Comparison of ENCODE assay signal across 11 cellular contexts in genomic region chr11:48056325-48057183, GRCh38.
DNase-seq lines count a peak whose midpoint lies in the region; ATAC-seq, FAIRE-seq and TF ChIP-seq lines count a peak whose summit lies in the region.
"Had no signal": no experiment of that assay in that cellular context is flagged by ENCODE, and none has a peak within 500 bp of the region (broad histone marks: within the 10 kb centered on the region; RNA-seq: fewer than 3 reads in every experiment).

No MANE protein-coding gene starts in this region.

- H3K36me3 Mint-ChIP-seq in CD14-positive monocyte (peaks cover 25 to 44% of the 10 kb centered on the region in 2 donors), natural killer cell (no peaks in the 10 kb centered on the region)

- H3K36me3 ChIP-seq in Loucy (ENCODE audit: insufficient read depth, low read length) (no peaks in the 10 kb centered on the region), body of pancreas (replicated peaks in 1 of 2; ENCODE audit: insufficient read depth in 1 of 2, low read depth in 2 of 2) (no peaks in the 10 kb centered on the region)
- H3K36me3 ChIP-seq: esophagus squamous epithelium had no signal

- no peaks in the 10 kb centered on the region for H3K9me2 ChIP-seq in Loucy (replicated peaks; ENCODE audit: low read depth, low read length)

- no peak overlapping the region for H3K4me3 Mint-ChIP-seq in CD14-positive monocyte
- peak overlapping the region; percentile 80 for H3K4me3 Mint-ChIP-seq in natural killer cell

- peaks cover 27% of the 10 kb centered on the region for H3K4me1 ChIP-seq in Loucy (ENCODE audit: insufficient read depth, low read length, poor library complexity, severe bottlenecking)
- peaks cover 29% of the 10 kb centered on the region for H3K4me1 ChIP-seq in body of pancreas

- no peaks in the 10 kb centered on the region for H3K79me2 ChIP-seq in Loucy (ENCODE audit: insufficient read depth, low read length)

- peak overlapping the region in 4 of 7 donors; percentile 31 to 46 (median 42) for H3K27ac Mint-ChIP-seq in CD14-positive monocyte
- H3K27ac Mint-ChIP-seq in natural killer cell = peak overlapping the region; percentile 89 to 90

- H3K9me3 ChIP-seq in Loucy (ENCODE audit: insufficient read depth, low read depth, low read length) (no peaks in the 10 kb centered on the region), body of pancreas (no peaks in the 10 kb centered on the region)
- H3K9me3 ChIP-seq: esophagus squamous epithelium had no signal

- H3K4me1 Mint-ChIP-seq in CD14-positive monocyte (peaks cover 79% of the 10 kb centered on the region), natural killer cell (peaks cover 87 to 88% of the 10 kb centered on the region in 2 donors)

- TF ChIP-seq CTCF in CD14-positive monocyte (IDR thresholded peaks at IDR 0.05) = no peak
- TF ChIP-seq CTCF in Loucy (conservative IDR thresholded peaks at IDR 0.05; ENCODE audit: low read length) = no peak
- no peak for TF ChIP-seq CTCF in body of pancreas (IDR thresholded peaks at IDR 0.05)
- no peak for TF ChIP-seq CTCF in natural killer cell (IDR thresholded peaks at IDR 0.05)

- H3F3A ChIP-seq in Loucy (ENCODE audit: low read depth) = no peaks in the 10 kb centered on the region

- H3K9me3 Mint-ChIP-seq in CD14-positive monocyte = peaks cover 0 to 3% (median 0%) of the 10 kb centered on the region in 7 donors
- no peaks in the 10 kb centered on the region for H3K9me3 Mint-ChIP-seq in natural killer cell

- peak overlapping the region; percentile 58 for H3K4me2 ChIP-seq in Loucy (ENCODE audit: low read depth, low read length, poor library complexity, severe bottlenecking)
- H3K4me2 ChIP-seq: smooth muscle cell had no signal

- H2AFZ ChIP-seq in Loucy (ENCODE audit: low read length) = no peak overlapping the region

- H3K27me3 Mint-ChIP-seq in CD14-positive monocyte (ENCODE audit: low read depth in 3 of 3) (no peaks in the 10 kb centered on the region), natural killer cell (ENCODE audit: low read depth in 2 of 2) (no peaks in the 10 kb centered on the region)

- 91 to 93% methylated on average over 18 to 20 of the region's 20 CpGs for WGBS in body of pancreas, 2 donors

- no peak overlapping the region for H3K9ac ChIP-seq in Loucy (ENCODE audit: low read depth, low read length, poor library complexity, severe bottlenecking)

- in situ Hi-C loops in KBM-7 (cut with MboI; ENCODE audit: low pct_unique_long_range_greater_than_20kb, low sequenced_read_pairs) = no loop called here

- FAIRE-seq in GM12891 (lab: Jason Lieb, UNC) = no peak
- FAIRE-seq: bronchial epithelial cell had no signal

- H3K27me3 ChIP-seq in Loucy (ENCODE audit: insufficient read depth, low read length, poor library complexity, severe bottlenecking) (no peaks in the 10 kb centered on the region), body of pancreas (no peaks in the 10 kb centered on the region)
- H3K27me3 ChIP-seq: esophagus squamous epithelium had no signal

- peak overlapping the region; percentile 23 for H3K4me3 ChIP-seq in Loucy (ENCODE audit: low read length, poor library complexity, severe bottlenecking)
- H3K4me3 ChIP-seq in body of pancreas = no peak overlapping the region
- H3K4me3 ChIP-seq: smooth muscle cell had no signal

- H3K27ac ChIP-seq in body of pancreas = peak overlapping the region in 3 of 4 donors; percentile 15 to 67 (median 62)

- intact Hi-C loops in CD14-positive monocyte (cut with micrococcal nuclease) (no loop called here), body of pancreas (cut with DNase I) (no loop called here), natural killer cell (cut with micrococcal nuclease) (loop anchor here (5.0 kb wide), 1 partner anchor 74 kb away; the partner anchor contains the start of gene PTPRJ)

- DNase-seq in CD14-positive monocyte (ENCODE audit: low spot score) (no peak), body of pancreas (no peak), natural killer cell (no peak), GM12891 (ENCODE audit: insufficient read length, low spot score) (no peak), Kasumi-1 (lab: John Stamatoyannopoulos, UW) (no peak), NCI-H446 treated with DMSO at 0.1 percent for 48 hours (lab: John Stamatoyannopoulos, UW) (no peak), KBM-7 (no peak)
- DNase-seq: esophagus squamous epithelium had no signal

- TF ChIP-seq POLR2A in body of pancreas (IDR thresholded peaks at IDR 0.05) (no peak), GM12891 (IDR thresholded peaks at IDR 0.05; ENCODE audit: low read depth, low read length) (no peak)

- no peaks in the 10 kb centered on the region for H4K20me1 ChIP-seq in Loucy (ENCODE audit: insufficient read depth, low read length, poor library complexity, severe bottlenecking)

- ATAC-seq in body of pancreas (no peak), natural killer cell (no peak)

TF ChIP-seq in GM12891, 5 proteins besides CTCF, POLR2A, EP300 and RAD21:
- no peak for TF ChIP-seq POU2F2 (IDR thresholded peaks at IDR 0.05; ENCODE audit: low read depth, low read length)
- no peak for TF ChIP-seq PAX5 (IDR thresholded peaks at IDR 0.05; ENCODE audit: insufficient read depth, low read length, severe bottlenecking)
- no peak for TF ChIP-seq SPI1 (IDR thresholded peaks at IDR 0.05; ENCODE audit: low read depth, low read length)
- no peak for TF ChIP-seq POLR2AphosphoS5 (IDR thresholded peaks at IDR 0.05; ENCODE audit: low read depth, low read length)
TF ChIP-seq in GM12891: peak in this region for 0.
